In the genomic region with DNA sequence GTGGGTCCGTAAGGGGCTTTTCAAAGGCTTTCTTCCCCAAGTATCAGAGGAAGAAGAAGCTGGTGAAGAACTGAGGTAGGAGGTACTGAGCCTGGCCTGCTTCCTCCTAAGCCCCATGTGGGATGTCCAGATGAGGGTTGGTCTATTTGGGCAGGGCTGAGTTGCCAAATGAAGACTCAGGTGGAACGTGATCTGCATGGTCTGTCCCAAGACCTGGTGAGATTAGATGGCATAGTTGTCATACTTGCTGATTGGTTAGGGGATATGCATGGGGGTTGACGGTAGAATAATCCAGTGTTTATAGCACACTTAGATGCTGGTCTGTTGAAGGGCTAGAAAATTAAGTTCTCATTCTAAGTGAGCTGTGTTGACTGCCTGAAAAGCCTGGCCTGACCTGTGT, we compare ENCODE assay signal across 20 cellular contexts.
"Had no signal": no experiment of that assay in that cellular context is flagged by ENCODE, and none has a peak within 500 bp of the region (broad histone marks: within the 10 kb centered on the region; RNA-seq: fewer than 3 reads in every experiment).

No MANE protein-coding gene starts in this region.

- DNase-seq: cerebellar nuclear complex; cortex of kidney; effector memory CD8-positive, alpha-beta T cell; erythroblast; esophagus squamous epithelium; foreskin melanocyte; head of caudate nucleus; kidney; natural killer cell; right cardiac atrium; sigmoid colon; stimulated activated CD4-positive, alpha-beta T cell treated with anti-CD3 and anti-CD28 coated beads, Interleukin-2, amount 100 ng/mL, for 24 hours; stimulated activated CD4-positive, alpha-beta T cell treated with anti-CD3 and anti-CD28 coated beads, Interleukin-4, amount 100 ng/mL, for 24 hours; stimulated activated naive CD4-positive, alpha-beta T cell treated with Interleukin-2 at 50 U/mL for 16 hours; stomach; thyroid gland had no signal

- ATAC-seq: effector memory CD8-positive, alpha-beta T cell; left lobe of liver; natural killer cell; right cardiac atrium; stimulated activated effector memory CD8-positive, alpha-beta T cell treated with anti-CD3 and anti-CD28 coated beads, Interleukin-12 subunit alpha, Interleukin-12 subunit beta, amount 100 ng/mL, for 72 hours had no signal

- H3K27me3 Mint-ChIP-seq: effector memory CD8-positive, alpha-beta T cell; type B pancreatic cell had no signal

- H3K27ac ChIP-seq: esophagus squamous epithelium, prostate gland, sigmoid colon, thyroid gland had no signal

- H3K4me1 ChIP-seq: prostate gland had no signal

- H3K36me3 Mint-ChIP-seq: natural killer cell had no signal

- H3K9me3 Mint-ChIP-seq: effector memory CD8-positive, alpha-beta T cell; natural killer cell; stimulated activated effector memory CD8-positive, alpha-beta T cell treated with anti-CD3 and anti-CD28 coated beads, Interleukin-12 subunit alpha, Interleukin-12 subunit beta, amount 100 ng/mL, for 72 hours had no signal

- H3K4me3 ChIP-seq: esophagus squamous epithelium, prostate gland, sigmoid colon, stomach, thyroid gland had no signal

- H3K9me3 ChIP-seq: esophagus squamous epithelium, prostate gland, sigmoid colon, stomach, thyroid gland had no signal

- H3K27ac Mint-ChIP-seq: natural killer cell, type B pancreatic cell had no signal

- H3K4me3 Mint-ChIP-seq: effector memory CD8-positive, alpha-beta T cell; natural killer cell; stimulated activated effector memory CD8-positive, alpha-beta T cell treated with anti-CD3 and anti-CD28 coated beads, Interleukin-12 subunit alpha, Interleukin-12 subunit beta, amount 100 ng/mL, for 72 hours; type B pancreatic cell had no signal

- H3K36me3 ChIP-seq: prostate gland had no signal

- H3K27me3 ChIP-seq: esophagus squamous epithelium, sigmoid colon, stomach, thyroid gland had no signal
